8 cellular contexts compared by ENCODE assay signal in genomic region chr12:52741378-52742195, GRCh38. TPM values are rescaled to one million over a fixed set of nuclear protein-coding genes. Genes with fewer than 3 reads are reported as not detected.
DNase-seq lines count a peak whose midpoint lies in the region; ATAC-seq and TF ChIP-seq lines count a peak whose summit lies in the region.

No MANE protein-coding gene starts in this region.

- H3K36me3 Mint-ChIP-seq in CD4-positive, CD25-positive, alpha-beta regulatory T cell, result no peaks in the 10 kb centered on the region
- H3K36me3 Mint-ChIP-seq in activated CD4-positive, alpha-beta memory T cell treated with anti-CD3 and anti-CD28 coated beads, Interleukin-2, amount 10 ng/mL, durations not matched to agents 7 days and 5 days (ENCODE audit: low read depth), result no peaks in the 10 kb centered on the region
- H3K36me3 Mint-ChIP-seq in glutamatergic neuron (ENCODE audit: unreplicated experiment), result no peaks in the 10 kb centered on the region

- no peaks in the 10 kb centered on the region for H3K9me3 ChIP-seq in CD4-positive, CD25-positive, alpha-beta regulatory T cell (ENCODE audit: control insufficient read depth in 2 of 2, low read length in 2 of 2)
- H3K9me3 ChIP-seq in psoas muscle, result no peaks in the 10 kb centered on the region

- H3K4me3 Mint-ChIP-seq in CD4-positive, CD25-positive, alpha-beta regulatory T cell, result no peak overlapping the region
- no peak overlapping the region for H3K4me3 Mint-ChIP-seq in activated CD4-positive, alpha-beta memory T cell treated with anti-CD3 and anti-CD28 coated beads, Interleukin-2, amount 10 ng/mL, durations not matched to agents 7 days and 5 days
- no peak overlapping the region for H3K4me3 Mint-ChIP-seq in glutamatergic neuron (ENCODE audit: unreplicated experiment)

- peaks cover 0 to 1% (median 0%) of the 10 kb centered on the region in 7 donors for H3K9me3 Mint-ChIP-seq in CD4-positive, CD25-positive, alpha-beta regulatory T cell
- no peaks in the 10 kb centered on the region for H3K9me3 Mint-ChIP-seq in activated CD4-positive, alpha-beta memory T cell treated with anti-CD3 and anti-CD28 coated beads, Interleukin-2, amount 10 ng/mL, durations not matched to agents 7 days and 5 days
- no peaks in the 10 kb centered on the region for H3K9me3 Mint-ChIP-seq in glutamatergic neuron (ENCODE audit: unreplicated experiment)

- CTCF ChIA-PET in activated CD4-positive, alpha-beta memory T cell treated with anti-CD3 and anti-CD28 coated beads, Interleukin-2, amount 10 ng/mL, durations not matched to agents 7 days and 5 days (lab: Charles Lee), result no interaction called here

- POLR2A ChIA-PET in activated CD4-positive, alpha-beta memory T cell treated with anti-CD3 and anti-CD28 coated beads, Interleukin-2, amount 10 ng/mL, durations not matched to agents 7 days and 5 days (lab: Charles Lee), result no interaction called here

- peaks cover 16% of the 10 kb centered on the region for H3K27me3 Mint-ChIP-seq in CD4-positive, CD25-positive, alpha-beta regulatory T cell
- H3K27me3 Mint-ChIP-seq in activated CD4-positive, alpha-beta memory T cell treated with anti-CD3 and anti-CD28 coated beads, Interleukin-2, amount 10 ng/mL, durations not matched to agents 7 days and 5 days, result peaks cover 4% of the 10 kb centered on the region
- H3K27me3 Mint-ChIP-seq in glutamatergic neuron (ENCODE audit: unreplicated experiment), result peaks cover 5% of the 10 kb centered on the region

- H3K4me3 ChIP-seq in CD4-positive, CD25-positive, alpha-beta regulatory T cell (ENCODE audit: low read depth, low read length), result no peak overlapping the region
- H3K4me3 ChIP-seq in psoas muscle, result no peak overlapping the region

- H3K36me3 ChIP-seq in CD4-positive, CD25-positive, alpha-beta regulatory T cell (ENCODE audit: control insufficient read depth, insufficient read depth, low read length), result no peaks in the 10 kb centered on the region
- no peaks in the 10 kb centered on the region for H3K36me3 ChIP-seq in psoas muscle (ENCODE audit: insufficient read depth in 1 of 2, low read depth in 1 of 2)

- intact Hi-C loops in psoas muscle (cut with DNase I), result no loop called here

- 16 to 20% (median 16%) methylated on average over 16 of the region's 16 CpGs for WGBS in psoas muscle, 3 donors

- H3K27ac Mint-ChIP-seq in CD4-positive, CD25-positive, alpha-beta regulatory T cell, result peak overlapping the region in 1 of 3 donors; percentile 77
- no peak overlapping the region for H3K27ac Mint-ChIP-seq in activated CD4-positive, alpha-beta memory T cell treated with anti-CD3 and anti-CD28 coated beads, Interleukin-2, amount 10 ng/mL, durations not matched to agents 7 days and 5 days
- no peak overlapping the region for H3K27ac Mint-ChIP-seq in glutamatergic neuron (ENCODE audit: unreplicated experiment)

- DNase-seq in CD4-positive, CD25-positive, alpha-beta regulatory T cell, result peak in 2 of 3 donors; percentile 39 to 59
- DNase-seq in LHCN-M2 (ENCODE audit: low read depth) (peak; percentile 28), erythroblast (lab: John Stamatoyannopoulos, UW) (peak; percentile 70 to 80), psoas muscle (peak; percentile 26 to 66), glutamatergic neuron (no peak)
- peak; percentile 71 for DNase-seq in activated CD4-positive, alpha-beta memory T cell treated with anti-CD3 and anti-CD28 coated beads, Interleukin-2, amount 10 ng/mL, durations not matched to agents 7 days and 5 days
- no peak for DNase-seq in NK-92 treated with Interleukin-12 subunit alpha and Interleukin-12 subunit beta, amount 100 ng/mL, for 24 hours (lab: John Stamatoyannopoulos, UW)

- ATAC-seq in CD4-positive, CD25-positive, alpha-beta regulatory T cell (ENCODE audit: low read depth in 2 of 2), result no peak
- peak in 3 of 4 donors; percentile 34 to 51 (median 47) for ATAC-seq in psoas muscle
- ATAC-seq in HG02623 (IDR thresholded peaks at IDR 0.05; ENCODE audit: unreplicated experiment), result no peak

- H3K27ac ChIP-seq in CD4-positive, CD25-positive, alpha-beta regulatory T cell (ENCODE audit: insufficient read depth, low read length, poor library complexity, severe bottlenecking), result no peak overlapping the region
- H3K27ac ChIP-seq in psoas muscle, result no peak overlapping the region

- TF ChIP-seq POLR2A in erythroblast (IDR thresholded peaks at IDR 0.05; ENCODE audit: low read length), result no peak

- peaks cover 0 to 5% (median 2%) of the 10 kb centered on the region in 4 donors for H3K4me1 Mint-ChIP-seq in CD4-positive, CD25-positive, alpha-beta regulatory T cell
- H3K4me1 Mint-ChIP-seq in activated CD4-positive, alpha-beta memory T cell treated with anti-CD3 and anti-CD28 coated beads, Interleukin-2, amount 10 ng/mL, durations not matched to agents 7 days and 5 days, result no peaks in the 10 kb centered on the region
- H3K4me1 Mint-ChIP-seq in glutamatergic neuron (ENCODE audit: low read depth, unreplicated experiment), result no peaks in the 10 kb centered on the region

- H3K27me3 ChIP-seq in CD4-positive, CD25-positive, alpha-beta regulatory T cell (ENCODE audit: control insufficient read depth, insufficient read depth, low read length), result no peaks in the 10 kb centered on the region
- H3K27me3 ChIP-seq in psoas muscle (ENCODE audit: insufficient read depth in 3 of 3, low read length in 2 of 3), result peaks cover 0 to 2% (median 0%) of the 10 kb centered on the region in 3 donors

- no peak for TF ChIP-seq CTCF in psoas muscle (IDR thresholded peaks at IDR 0.05)
- no peak for TF ChIP-seq CTCF in glutamatergic neuron (IDR thresholded peaks at IDR 0.05; ENCODE audit: partially characterized antibody, unreplicated experiment)

- H3K4me1 ChIP-seq in CD4-positive, CD25-positive, alpha-beta regulatory T cell (ENCODE audit: control insufficient read depth, insufficient read depth, low read length, poor library complexity, severe bottlenecking), result no peaks in the 10 kb centered on the region
- no peaks in the 10 kb centered on the region for H3K4me1 ChIP-seq in psoas muscle

RNA-seq across cellular contexts. Expression of gene KRT76, which starts 35.6 kb away (rescaled TPM):
- not detected for total RNA-seq in CD4-positive, CD25-positive, alpha-beta regulatory T cell
- not detected for polyA plus RNA-seq in CD4-positive, CD25-positive, alpha-beta regulatory T cell
- total RNA-seq in LHCN-M2 (2014; rRNA removed) (not detected in 2 replicates), psoas muscle (not detected), glutamatergic neuron (ENCODE audit: unreplicated experiment) (not detected)
- not detected for polyA plus RNA-seq in LHCN-M2 (2012)
- total RNA-seq in activated CD4-positive, alpha-beta memory T cell treated with anti-CD3 and anti-CD28 coated beads, Interleukin-2, amount 10 ng/mL, durations not matched to agents 7 days and 5 days, result not detected
- not detected for polyA plus RNA-seq in psoas muscle

RNA-seq across cellular contexts. Expression of gene KRT77, which starts 38.3 kb away (rescaled TPM):
- not detected for total RNA-seq in CD4-positive, CD25-positive, alpha-beta regulatory T cell
- not detected for polyA plus RNA-seq in CD4-positive, CD25-positive, alpha-beta regulatory T cell
- not detected in 2 replicates for total RNA-seq in LHCN-M2 (2014; rRNA removed)
- not detected for polyA plus RNA-seq in LHCN-M2 (2012)
- total RNA-seq in activated CD4-positive, alpha-beta memory T cell treated with anti-CD3 and anti-CD28 coated beads, Interleukin-2, amount 10 ng/mL, durations not matched to agents 7 days and 5 days, result not detected
- not detected for total RNA-seq in psoas muscle
- polyA plus RNA-seq in psoas muscle, result under 1 TPM in 2 of 3 donors, not detected in 1; 0.01 to 0.04 TPM
- total RNA-seq in glutamatergic neuron (ENCODE audit: unreplicated experiment), result not detected

RNA-seq across cellular contexts. Expression of gene KRT3, which starts 54.3 kb away (rescaled TPM):
- total RNA-seq in CD4-positive, CD25-positive, alpha-beta regulatory T cell, result not detected
- not detected for polyA plus RNA-seq in CD4-positive, CD25-positive, alpha-beta regulatory T cell
- total RNA-seq in LHCN-M2 (2014; rRNA removed) (not detected in 2 replicates), psoas muscle (not detected), glutamatergic neuron (ENCODE audit: unreplicated experiment) (not detected)
- polyA plus RNA-seq in LHCN-M2 (2012), result not detected
- total RNA-seq in activated CD4-positive, alpha-beta memory T cell treated with anti-CD3 and anti-CD28 coated beads, Interleukin-2, amount 10 ng/mL, durations not matched to agents 7 days and 5 days, result not detected
- polyA plus RNA-seq in psoas muscle, result not detected

Comparison
In these comparisons a context has a peak if more than half of its experiments do, and no peak if none do; other contexts are left out.
1. ATAC-seq: peak in psoas muscle (3 of 4); none in CD4-positive, CD25-positive, alpha-beta regulatory T cell (0 of 2) and HG02623 (single experiment).
2. DNase-seq: peak in CD4-positive, CD25-positive, alpha-beta regulatory T cell (2 of 3), LHCN-M2 (single experiment), activated CD4-positive, alpha-beta memory T cell treated with anti-CD3 and anti-CD28 coated beads, Interleukin-2, amount 10 ng/mL, durations not matched to agents 7 days and 5 days (single experiment), erythroblast (2 of 2) and psoas muscle (2 of 2); none in glutamatergic neuron (single experiment) and NK-92 treated with Interleukin-12 subunit alpha and Interleukin-12 subunit beta, amount 100 ng/mL, for 24 hours (single experiment).